ENCODE assay signal across 19 cellular contexts in genomic region chr16:75908301-75908700, GRCh38.
"Had no signal": no experiment of that assay in that cellular context is flagged by ENCODE, and none has a peak within 500 bp of the region (broad histone marks: within the 10 kb centered on the region; RNA-seq: fewer than 3 reads in every experiment).

No MANE protein-coding gene starts in this region.

- H3K9me3 ChIP-seq: esophagus squamous epithelium, gastroesophageal sphincter, left ventricle myocardium inferior, lower lobe of right lung, right atrium auricular region, stomach, thoracic aorta, upper lobe of left lung, uterus had no signal

- H3K27ac ChIP-seq: esophagus squamous epithelium, gastroesophageal sphincter, hepatocyte, left ventricle myocardium inferior, lower lobe of right lung, right atrium auricular region, stomach, thoracic aorta, upper lobe of left lung, uterus had no signal

- H3K4me1 ChIP-seq: esophagus squamous epithelium, gastroesophageal sphincter, left ventricle myocardium inferior, lower lobe of right lung, right atrium auricular region, stomach, upper lobe of left lung, uterus had no signal

- H3K27me3 ChIP-seq: esophagus squamous epithelium, gastroesophageal sphincter, hepatocyte, right atrium auricular region, stomach, upper lobe of left lung, uterus had no signal

- DNase-seq: esophagus squamous epithelium; foreskin fibroblast; head of caudate nucleus; kidney; left cardiac atrium; left ventricle myocardium inferior; lower lobe of right lung; natural killer cell; posterior cingulate gyrus; small intestine; stimulated activated CD4-positive, alpha-beta T cell treated with anti-CD3 and anti-CD28 coated beads, Interleukin-12 subunit alpha, Interleukin-12 subunit beta, amount 100 ng/mL, for 4 hours; stimulated activated naive CD4-positive, alpha-beta T cell; stomach; upper lobe of left lung; uterus had no signal

- H3K4me3 ChIP-seq: esophagus squamous epithelium, gastroesophageal sphincter, hepatocyte, left ventricle myocardium inferior, lower lobe of right lung, right atrium auricular region, stomach, thoracic aorta, upper lobe of left lung, uterus had no signal

- H3K36me3 ChIP-seq: esophagus squamous epithelium, gastroesophageal sphincter, left ventricle myocardium inferior, lower lobe of right lung, right atrium auricular region, stomach, thoracic aorta, upper lobe of left lung, uterus had no signal
